10 cellular contexts compared by ENCODE assay signal in genomic region chr2:218401834-218402370, GRCh38. TPM values are rescaled to one million over a fixed set of nuclear protein-coding genes. Genes with fewer than 3 reads are reported as not detected.
DNase-seq lines count a peak whose midpoint lies in the region; ATAC-seq, FAIRE-seq and TF ChIP-seq lines count a peak whose summit lies in the region.
"Had no signal": no experiment of that assay in that cellular context is flagged by ENCODE, and none has a peak within 500 bp of the region (broad histone marks: within the 10 kb centered on the region; RNA-seq: fewer than 3 reads in every experiment).

No MANE protein-coding gene starts in this region.

- no peak overlapping the region for H3K4me3 ChIP-seq in A549
- 0 out of 2 replicates have a peak overlapping the region, but pooled peaks have one; percentile 94 for H3K4me3 ChIP-seq in Karpas-422 (ENCODE audit: low read length)
- no peak overlapping the region for H3K4me3 ChIP-seq in naive thymus-derived CD4-positive, alpha-beta T cell (ENCODE audit: low read length)
- H3K4me3 ChIP-seq in trophoblast cell (ENCODE audit: low read depth, low read length), result no peak overlapping the region

- H3K23ac ChIP-seq in trophoblast cell (ENCODE audit: low read length), result no peak overlapping the region

- H3K36me3 Mint-ChIP-seq in central memory CD8-positive, alpha-beta T cell (ENCODE audit: insufficient read depth), result peaks cover 56% of the 10 kb centered on the region
- H3K36me3 Mint-ChIP-seq in naive thymus-derived CD4-positive, alpha-beta T cell, result peaks cover 0 to 25% (median 0%) of the 10 kb centered on the region in 5 donors

- H4K12ac ChIP-seq in trophoblast cell (ENCODE audit: low read depth, low read length), result no peak overlapping the region

- DNase-seq in A549 (ENCODE audit: low read depth in 1 of 2, low spot score in 1 of 2), result no peak
- no peak for DNase-seq in Karpas-422
- no peak for DNase-seq in central memory CD8-positive, alpha-beta T cell (ENCODE audit: low spot score in 2 of 2)
- no peak for DNase-seq in naive thymus-derived CD4-positive, alpha-beta T cell
- DNase-seq in A172 (ENCODE audit: low spot score), result no peak
- DNase-seq in NCI-H1930 (lab: John Stamatoyannopoulos, UW), result no peak
- DNase-seq in trophoblast cell, result no peak

- no peaks in the 10 kb centered on the region for H3K9me3 Mint-ChIP-seq in central memory CD8-positive, alpha-beta T cell
- H3K9me3 Mint-ChIP-seq in naive thymus-derived CD4-positive, alpha-beta T cell, result no peaks in the 10 kb centered on the region

- peaks cover 61% of the 10 kb centered on the region for H3K4me1 Mint-ChIP-seq in central memory CD8-positive, alpha-beta T cell
- peaks cover 34 to 62% (median 51%) of the 10 kb centered on the region in 7 donors for H3K4me1 Mint-ChIP-seq in naive thymus-derived CD4-positive, alpha-beta T cell

- no peak overlapping the region for H3K18ac ChIP-seq in trophoblast cell (ENCODE audit: low read length)

- no peak for TF ChIP-seq POLR2A in A549 (IDR thresholded peaks at IDR 0.05; ENCODE audit: low read length)

- peaks cover 40% of the 10 kb centered on the region for H3K79me1 ChIP-seq in trophoblast cell (ENCODE audit: low read length)

- no peak overlapping the region for H2BK120ac ChIP-seq in trophoblast cell (ENCODE audit: insufficient read depth, low read length, poor library complexity)

- H3K9ac ChIP-seq in Karpas-422 (ENCODE audit: low read length) (peak overlapping the region; percentile 97; the same call in 1 of the 2 replicates), trophoblast cell (ENCODE audit: low read length) (no peak overlapping the region)

- no peak for FAIRE-seq in A549 (lab: Jason Lieb, UNC)
- FAIRE-seq: bronchial epithelial cell, pancreas had no signal

- H2BK5ac ChIP-seq in trophoblast cell (ENCODE audit: low read depth, low read length, poor library complexity), result no peak overlapping the region

- 86% methylated on average over 11 of the region's 11 CpGs for WGBS in A549 (ENCODE audit: missing lambda C conversion rate)
- no CpG with 5 or more reads among the region's 11 CpGs for WGBS in trophoblast cell (ENCODE audit: extremely low coverage, insufficient coverage, insufficient read length)

- no peak overlapping the region for H4K91ac ChIP-seq in trophoblast cell (ENCODE audit: low read depth, low read length)

- H3K9me3 ChIP-seq in A549, result no peaks in the 10 kb centered on the region
- no peaks in the 10 kb centered on the region for H3K9me3 ChIP-seq in Karpas-422 (ENCODE audit: low read length)
- no peaks in the 10 kb centered on the region for H3K9me3 ChIP-seq in naive thymus-derived CD4-positive, alpha-beta T cell (ENCODE audit: control insufficient read depth in 2 of 3, low read length in 3 of 3)
- no peaks in the 10 kb centered on the region for H3K9me3 ChIP-seq in trophoblast cell (ENCODE audit: insufficient read depth, low read depth, low read length)
- H3K9me3 ChIP-seq: pancreas had no signal

- no peak overlapping the region for H3K14ac ChIP-seq in trophoblast cell (ENCODE audit: low read length)

- TF ChIP-seq CTCF in A549 (IDR thresholded peaks at IDR 0.05), result no peak

- peak overlapping the region; percentile 92 for H3K4me3 Mint-ChIP-seq in central memory CD8-positive, alpha-beta T cell
- peak overlapping the region; percentile 70 to 99 (median 94) for H3K4me3 Mint-ChIP-seq in naive thymus-derived CD4-positive, alpha-beta T cell

- H3K27ac ChIP-seq in A549 (peak overlapping the region in 1 of 2 experiments; percentile 98; a peak in 3 of 6 replicates), Karpas-422 (ENCODE audit: low read length) (no peak overlapping the region), trophoblast cell (ENCODE audit: low read depth, low read length) (no peak overlapping the region)
- H3K27ac ChIP-seq in naive thymus-derived CD4-positive, alpha-beta T cell (ENCODE audit: low read depth, low read length), result peak overlapping the region; percentile 54

- H3K27me3 ChIP-seq in Karpas-422 (ENCODE audit: low read length), result no peaks in the 10 kb centered on the region
- H3K27me3 ChIP-seq in naive thymus-derived CD4-positive, alpha-beta T cell (ENCODE audit: control insufficient read depth in 2 of 2, insufficient read depth in 2 of 2, low read length in 2 of 2), result no peaks in the 10 kb centered on the region
- no peaks in the 10 kb centered on the region for H3K27me3 ChIP-seq in trophoblast cell (ENCODE audit: insufficient read depth, low read length)
- H3K27me3 ChIP-seq: pancreas had no signal

- CTCF ChIA-PET in A549 (lab: Yijun Ruan, JAX), result interaction anchor here (0.8 to 1.3 kb wide), 5 partner anchors 38 to 100 kb away, joined by 3 to 6 read pairs (median 3); no protein-coding TSS in a partner anchor
- CTCF ChIA-PET in naive thymus-derived CD4-positive, alpha-beta T cell (lab: Charles Lee), result interaction anchor here (1.1 kb wide), 1 partner anchor 64 kb away, joined by 4 read pairs; no protein-coding TSS in a partner anchor

- H3K9me2 ChIP-seq in Karpas-422 (replicated peaks; ENCODE audit: insufficient read depth, low read length), result no peaks in the 10 kb centered on the region

- H3K36me3 ChIP-seq in Karpas-422 (ENCODE audit: insufficient read depth, low read length), result peaks cover 12% of the 10 kb centered on the region; the same call in 1 of the 2 replicates
- peaks cover 0 to 43% (median 0%) of the 10 kb centered on the region in 3 experiments for H3K36me3 ChIP-seq in naive thymus-derived CD4-positive, alpha-beta T cell (ENCODE audit: control insufficient read depth in 2 of 3, insufficient read depth in 3 of 3, low read length in 3 of 3)
- H3K36me3 ChIP-seq in trophoblast cell (ENCODE audit: control insufficient read depth in 1 of 2, insufficient read depth in 2 of 2, low read length in 2 of 2), result peaks cover 35 to 36% of the 10 kb centered on the region in 2 experiments

- no peak overlapping the region for H4K8ac ChIP-seq in trophoblast cell (ENCODE audit: low read depth, low read length)

- POLR2A ChIA-PET in A549 (lab: Yijun Ruan, JAX), result no interaction called here
- POLR2A ChIA-PET in naive thymus-derived CD4-positive, alpha-beta T cell (lab: Charles Lee), result interaction anchor here (0.8 to 2.3 kb wide), 4 partner anchors 13 to 115 kb away, joined by 3 to 8 read pairs (median 4); partner anchors contain the start of gene TMBIM1

- H3K79me2 ChIP-seq in Karpas-422 (ENCODE audit: low read length), result peaks cover 25% of the 10 kb centered on the region
- peaks cover 19% of the 10 kb centered on the region for H3K79me2 ChIP-seq in trophoblast cell (ENCODE audit: control insufficient read depth, insufficient read depth, low read length, poor library complexity)

- ATAC-seq in A549 (no peak), HG02610 (IDR thresholded peaks at IDR 0.05; ENCODE audit: unreplicated experiment) (no peak)
- ATAC-seq in central memory CD8-positive, alpha-beta T cell (replicated peaks; ENCODE audit: extremely low read depth, poor library complexity, severe bottlenecking), result no peak
- ATAC-seq in naive thymus-derived CD4-positive, alpha-beta T cell, result no peak
- ATAC-seq: pancreas had no signal

- peak overlapping the region; percentile 90 for H3K4me2 ChIP-seq in A549
- peak overlapping the region; percentile 88 for H3K4me2 ChIP-seq in Karpas-422 (ENCODE audit: low read depth, low read length, poor library complexity, severe bottlenecking)
- no peak overlapping the region for H3K4me2 ChIP-seq in trophoblast cell (ENCODE audit: low read length)

- H2BK12ac ChIP-seq in trophoblast cell (ENCODE audit: low read length), result no peak overlapping the region

- TF ChIP-seq EP300 in A549 (IDR thresholded peaks at IDR 0.05), result no peak

- no peaks in the 10 kb centered on the region for H3K27me3 Mint-ChIP-seq in central memory CD8-positive, alpha-beta T cell
- no peaks in the 10 kb centered on the region for H3K27me3 Mint-ChIP-seq in naive thymus-derived CD4-positive, alpha-beta T cell

- no peak overlapping the region for H3K4ac ChIP-seq in trophoblast cell (ENCODE audit: low read depth, low read length)

- H3K27ac Mint-ChIP-seq in central memory CD8-positive, alpha-beta T cell (ENCODE audit: low read depth), result no peak overlapping the region
- H3K27ac Mint-ChIP-seq in naive thymus-derived CD4-positive, alpha-beta T cell, result peak overlapping the region in 7 of 9 donors; percentile 34 to 72 (median 68)

- H2AK5ac ChIP-seq in trophoblast cell (ENCODE audit: low read length), result no peak overlapping the region

- H2AFZ ChIP-seq in Karpas-422 (ENCODE audit: low read length), result no peak overlapping the region
- no peak overlapping the region for H2AFZ ChIP-seq in trophoblast cell (ENCODE audit: insufficient read depth, low read length, poor library complexity)

- H3K4me1 ChIP-seq in A549 (peaks cover 44% of the 10 kb centered on the region), Karpas-422 (ENCODE audit: low read length) (peaks cover 64% of the 10 kb centered on the region), trophoblast cell (ENCODE audit: control insufficient read depth in 1 of 2, insufficient read depth in 2 of 2, low read length in 2 of 2) (peaks cover 21 to 30% of the 10 kb centered on the region in 2 experiments)
- peaks cover 26 to 39% of the 10 kb centered on the region in 2 donors for H3K4me1 ChIP-seq in naive thymus-derived CD4-positive, alpha-beta T cell (ENCODE audit: control insufficient read depth in 2 of 2, insufficient read depth in 2 of 2, low read length in 2 of 2)

- H4K20me1 ChIP-seq in Karpas-422 (ENCODE audit: insufficient read depth, low read depth, low read length), result no peaks in the 10 kb centered on the region

- TF ChIP-seq RAD21 in A549 (conservative IDR thresholded peaks at IDR 0.05 in 1 of 2, IDR thresholded peaks at IDR 0.05 in 1 of 2), result no peak

- intact Hi-C loops in naive thymus-derived CD4-positive, alpha-beta T cell (cut with micrococcal nuclease), result no loop called here

RNA-seq across cellular contexts. Expression of gene CTDSP1, which starts 2.2 kb away (rescaled TPM):
- polyA plus RNA-seq in A549 (2011; rRNA removed) (50.3 and 64.3 TPM in 2 replicates), A549 (2017; fragmentation: RNase III; extraction: RNeasy Plus Mini Kit Qiagen cat#74134 plus additional on column Dnase treatment) (34.6 to 42.8 TPM (median 39.5 TPM) in 3 replicates)
- polyA plus RNA-seq in A549 (2012; cell fraction: cytosol; rRNA removed), result 80.1 and 110 TPM in 2 replicates
- 128 and 139 TPM in 2 replicates for polyA plus RNA-seq in A549 (2012; cell fraction: nucleus; rRNA removed)
- polyA minus RNA-seq in A549 (2011; rRNA and poly(A)+ RNA removed), result 110 and 115 TPM in 2 replicates
- 46.3 and 72.6 TPM in 2 replicates for total RNA-seq in Karpas-422 (2014; rRNA removed; shearing (Covaris generic); ENCODE audit: low replicate concordance)
- 100 to 1,000 TPM; 110 to 219 (median 156) TPM for total RNA-seq in naive thymus-derived CD4-positive, alpha-beta T cell
- polyA plus RNA-seq in naive thymus-derived CD4-positive, alpha-beta T cell, result 10 to 100 TPM; 22.5 TPM
- total RNA-seq in A172 (2014; rRNA removed; shearing (Covaris generic)), result 44.9 and 65.3 TPM in 2 replicates
- polyA plus RNA-seq in trophoblast cell (2013), result 37.9 and 39.2 TPM in 2 replicates

RNA-seq across cellular contexts. Expression of gene VIL1, which starts 17.0 kb away (rescaled TPM):
- 2.3 and 3.7 TPM in 2 replicates for polyA plus RNA-seq in A549 (2011; rRNA removed)
- polyA plus RNA-seq in A549 (2012; cell fraction: cytosol; rRNA removed), result 0.67 and 0.89 TPM in 2 replicates
- 1.2 and 1.9 TPM in 2 replicates for polyA plus RNA-seq in A549 (2012; cell fraction: nucleus; rRNA removed)
- 1.2 to 1.9 TPM (median 1.9 TPM) in 3 replicates for polyA plus RNA-seq in A549 (2017; fragmentation: RNase III; extraction: RNeasy Plus Mini Kit Qiagen cat#74134 plus additional on column Dnase treatment)
- 4.9 and 6.1 TPM in 2 replicates for polyA minus RNA-seq in A549 (2011; rRNA and poly(A)+ RNA removed)
- total RNA-seq in Karpas-422 (2014; rRNA removed; shearing (Covaris generic); ENCODE audit: low replicate concordance), result not detected in 2 replicates
- total RNA-seq in naive thymus-derived CD4-positive, alpha-beta T cell, result under 1 TPM in 3 of 5 experiments, not detected in 2; 0.12 to 0.69 (median 0.22) TPM
- under 1 TPM; 0.10 to 0.15 TPM for polyA plus RNA-seq in naive thymus-derived CD4-positive, alpha-beta T cell
- total RNA-seq in A172 (2014; rRNA removed; shearing (Covaris generic)), result not detected in 2 replicates
- 0.16 and 0.17 TPM in 2 replicates for polyA plus RNA-seq in trophoblast cell (2013)
- total RNA-seq: bronchial epithelial cell had no signal

RNA-seq across cellular contexts. Expression of gene SLC11A1, which starts 19.8 kb away (rescaled TPM):
- polyA plus RNA-seq in A549 (2011; rRNA removed), result 0.36 and 0.52 TPM in 2 replicates
- 0.21 and 0.22 TPM in 2 replicates for polyA plus RNA-seq in A549 (2012; cell fraction: cytosol; rRNA removed)
- polyA plus RNA-seq in A549 (2012; cell fraction: nucleus; rRNA removed), result 0.55 and 2.4 TPM in 2 replicates
- polyA plus RNA-seq in A549 (2017; fragmentation: RNase III; extraction: RNeasy Plus Mini Kit Qiagen cat#74134 plus additional on column Dnase treatment), result 0.11 to 0.18 TPM (median 0.14 TPM) in 3 replicates
- 1.2 and 1.5 TPM in 2 replicates for polyA minus RNA-seq in A549 (2011; rRNA and poly(A)+ RNA removed)
- 1.9 TPM in 1 of 2 replicates, not detected in the other for total RNA-seq in Karpas-422 (2014; rRNA removed; shearing (Covaris generic); ENCODE audit: low replicate concordance)
- total RNA-seq in naive thymus-derived CD4-positive, alpha-beta T cell, result 100 to 1,000 TPM in 1 of 5 experiments, 10 to 100 TPM in 1, 1 to 10 TPM in 2, under 1 TPM in 1; 0.27 to 399 (median 1.9) TPM
- under 1 TPM; 0.49 to 0.97 TPM for polyA plus RNA-seq in naive thymus-derived CD4-positive, alpha-beta T cell
- total RNA-seq in A172 (2014; rRNA removed; shearing (Covaris generic)), result 0.19 TPM in 1 of 2 replicates, not detected in the other
- 0.05 and 0.06 TPM in 2 replicates for polyA plus RNA-seq in trophoblast cell (2013)

RNA-seq across cellular contexts. Expression of gene CATIP, which starts 45.2 kb away (rescaled TPM):
- polyA plus RNA-seq in A549 (2011; rRNA removed), result 0.17 and 0.41 TPM in 2 replicates
- 0.14 and 0.20 TPM in 2 replicates for polyA plus RNA-seq in A549 (2012; cell fraction: cytosol; rRNA removed)
- polyA plus RNA-seq in A549 (2012; cell fraction: nucleus; rRNA removed), result 0.33 and 0.34 TPM in 2 replicates
- polyA plus RNA-seq in A549 (2017; fragmentation: RNase III; extraction: RNeasy Plus Mini Kit Qiagen cat#74134 plus additional on column Dnase treatment), result 0.09 to 0.15 TPM in 2 of 3 replicates, not detected in the other
- 1.9 and 2.0 TPM in 2 replicates for polyA minus RNA-seq in A549 (2011; rRNA and poly(A)+ RNA removed)
- total RNA-seq in Karpas-422 (2014; rRNA removed; shearing (Covaris generic); ENCODE audit: low replicate concordance), result not detected in 2 replicates
- under 1 TPM in 1 of 5 experiments, not detected in 4; 0.49 TPM for total RNA-seq in naive thymus-derived CD4-positive, alpha-beta T cell
- not detected for polyA plus RNA-seq in naive thymus-derived CD4-positive, alpha-beta T cell
- total RNA-seq in A172 (2014; rRNA removed; shearing (Covaris generic)), result not detected in 2 replicates
- 0.14 and 0.17 TPM in 2 replicates for polyA plus RNA-seq in trophoblast cell (2013)
- total RNA-seq: bronchial epithelial cell had no signal
